8 cellular contexts compared by ENCODE assay signal in the genomic region with DNA sequence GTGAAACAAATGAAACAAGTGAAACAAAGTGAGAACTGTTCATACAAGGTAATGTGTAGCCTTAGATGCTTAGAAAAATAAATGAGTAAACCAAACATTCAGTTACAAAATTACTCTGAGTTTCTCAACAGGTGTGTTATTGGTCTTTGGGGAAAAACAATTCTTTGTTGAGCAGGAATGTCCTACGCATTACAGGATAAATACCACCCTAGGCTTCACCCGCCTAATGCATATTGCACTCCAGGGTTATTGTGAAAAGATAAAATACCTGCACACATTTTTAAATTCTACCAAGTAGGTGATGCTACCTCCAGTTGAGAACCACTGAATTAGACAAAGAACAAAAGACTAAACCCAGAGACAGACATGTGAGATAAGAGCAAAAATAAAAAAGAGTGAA.
"Had no signal": no experiment of that assay in that cellular context is flagged by ENCODE, and none has a peak within 500 bp of the region (broad histone marks: within the 10 kb centered on the region; RNA-seq: fewer than 3 reads in every experiment).

No MANE protein-coding gene starts in this region.

- H2AFZ ChIP-seq: GM23248 had no signal

- H3K9ac ChIP-seq: GM23248 had no signal

- H3K27ac Mint-ChIP-seq: H9, HFFc6 had no signal

- H3K9me3 ChIP-seq: HAP-1 had no signal

- DNase-seq: GM23248, GOT3, H7, H9, HCEC 1CT, HFFc6 had no signal

- H3K4me3 Mint-ChIP-seq: H9, HFFc6 had no signal

- H3K4me3 ChIP-seq: GM23248, HAP-1 had no signal

- ATAC-seq: HCT116 had no signal

- H3K4me1 ChIP-seq: HAP-1 had no signal

- H3K9me3 Mint-ChIP-seq: H9, HFFc6 had no signal

- H3K27ac ChIP-seq: GM23248 had no signal

- H3K36me3 ChIP-seq: HAP-1 had no signal
